1 cellular context compared by ENCODE assay signal in the genomic region with DNA sequence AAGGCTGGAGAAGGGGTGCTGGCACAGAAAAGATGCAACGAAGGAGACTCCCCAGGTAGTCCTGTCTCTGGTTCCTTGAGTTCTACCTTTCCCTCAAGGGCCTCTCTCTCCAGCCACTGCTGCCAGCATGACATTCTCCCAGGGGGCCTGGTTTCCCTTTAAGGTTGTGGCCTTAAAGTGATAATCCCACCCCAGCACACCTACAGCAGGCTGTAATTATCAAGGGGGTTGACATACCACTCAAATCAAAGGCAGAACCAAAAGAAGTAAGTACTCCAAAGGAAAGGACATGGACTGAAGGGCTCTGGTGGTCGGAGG.
TF ChIP-seq lines count a peak whose summit lies in the region.

No MANE protein-coding gene starts in this region.

TF ChIP-seq in GM12878, 131 proteins besides CTCF, POLR2A, EP300 and RAD21 (continued from another document):
- TF ChIP-seq, protein P1, sequence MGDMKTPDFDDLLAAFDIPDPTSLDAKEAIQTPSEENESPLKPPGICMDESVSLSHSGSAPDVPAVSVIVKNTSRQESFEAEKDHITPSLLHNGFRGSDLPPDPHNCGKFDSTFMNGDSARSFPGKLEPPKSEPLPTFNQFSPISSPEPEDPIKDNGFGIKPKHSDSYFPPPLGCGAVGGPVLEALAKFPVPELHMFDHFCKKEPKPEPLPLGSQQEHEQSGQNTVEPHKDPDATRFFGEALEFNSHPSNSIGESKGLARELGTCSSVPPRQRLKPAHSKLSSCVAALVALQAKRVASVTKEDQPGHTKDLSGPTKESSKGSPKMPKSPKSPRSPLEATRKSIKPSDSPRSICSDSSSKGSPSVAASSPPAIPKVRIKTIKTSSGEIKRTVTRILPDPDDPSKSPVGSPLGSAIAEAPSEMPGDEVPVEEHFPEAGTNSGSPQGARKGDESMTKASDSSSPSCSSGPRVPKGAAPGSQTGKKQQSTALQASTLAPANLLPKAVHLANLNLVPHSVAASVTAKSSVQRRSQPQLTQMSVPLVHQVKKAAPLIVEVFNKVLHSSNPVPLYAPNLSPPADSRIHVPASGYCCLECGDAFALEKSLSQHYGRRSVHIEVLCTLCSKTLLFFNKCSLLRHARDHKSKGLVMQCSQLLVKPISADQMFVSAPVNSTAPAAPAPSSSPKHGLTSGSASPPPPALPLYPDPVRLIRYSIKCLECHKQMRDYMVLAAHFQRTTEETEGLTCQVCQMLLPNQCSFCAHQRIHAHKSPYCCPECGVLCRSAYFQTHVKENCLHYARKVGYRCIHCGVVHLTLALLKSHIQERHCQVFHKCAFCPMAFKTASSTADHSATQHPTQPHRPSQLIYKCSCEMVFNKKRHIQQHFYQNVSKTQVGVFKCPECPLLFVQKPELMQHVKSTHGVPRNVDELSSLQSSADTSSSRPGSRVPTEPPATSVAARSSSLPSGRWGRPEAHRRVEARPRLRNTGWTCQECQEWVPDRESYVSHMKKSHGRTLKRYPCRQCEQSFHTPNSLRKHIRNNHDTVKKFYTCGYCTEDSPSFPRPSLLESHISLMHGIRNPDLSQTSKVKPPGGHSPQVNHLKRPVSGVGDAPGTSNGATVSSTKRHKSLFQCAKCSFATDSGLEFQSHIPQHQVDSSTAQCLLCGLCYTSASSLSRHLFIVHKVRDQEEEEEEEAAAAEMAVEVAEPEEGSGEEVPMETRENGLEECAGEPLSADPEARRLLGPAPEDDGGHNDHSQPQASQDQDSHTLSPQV (IDR thresholded peaks at IDR 0.05): no peak
- TF ChIP-seq, protein P2, sequence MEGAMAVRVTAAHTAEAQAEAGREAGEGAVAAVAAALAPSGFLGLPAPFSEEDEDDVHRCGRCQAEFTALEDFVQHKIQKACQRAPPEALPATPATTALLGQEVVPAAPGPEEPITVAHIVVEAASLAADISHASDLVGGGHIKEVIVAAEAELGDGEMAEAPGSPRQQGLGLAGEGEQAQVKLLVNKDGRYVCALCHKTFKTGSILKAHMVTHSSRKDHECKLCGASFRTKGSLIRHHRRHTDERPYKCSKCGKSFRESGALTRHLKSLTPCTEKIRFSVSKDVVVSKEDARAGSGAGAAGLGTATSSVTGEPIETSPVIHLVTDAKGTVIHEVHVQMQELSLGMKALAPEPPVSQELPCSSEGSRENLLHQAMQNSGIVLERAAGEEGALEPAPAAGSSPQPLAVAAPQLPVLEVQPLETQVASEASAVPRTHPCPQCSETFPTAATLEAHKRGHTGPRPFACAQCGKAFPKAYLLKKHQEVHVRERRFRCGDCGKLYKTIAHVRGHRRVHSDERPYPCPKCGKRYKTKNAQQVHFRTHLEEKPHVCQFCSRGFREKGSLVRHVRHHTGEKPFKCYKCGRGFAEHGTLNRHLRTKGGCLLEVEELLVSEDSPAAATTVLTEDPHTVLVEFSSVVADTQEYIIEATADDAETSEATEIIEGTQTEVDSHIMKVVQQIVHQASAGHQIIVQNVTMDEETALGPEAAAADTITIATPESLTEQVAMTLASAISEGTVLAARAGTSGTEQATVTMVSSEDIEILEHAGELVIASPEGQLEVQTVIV (IDR thresholded peaks at IDR 0.05; ENCODE audit: borderline replicate concordance, partially characterized antibody): no peak
- TF ChIP-seq ZBED1 (IDR thresholded peaks at IDR 0.05; ENCODE audit: borderline replicate concordance) (no peak), MTA2 (IDR thresholded peaks at IDR 0.05; ENCODE audit: low read depth) (no peak), ZNF622 (IDR thresholded peaks at IDR 0.05) (no peak)
TF ChIP-seq in GM12878: peak in this region for 0.
